ENCODE assay signal across 39 cellular contexts in genomic region chr15:27673766-27674445, GRCh38.
"Had no signal": no experiment of that assay in that cellular context is flagged by ENCODE, and none has a peak within 500 bp of the region (broad histone marks: within the 10 kb centered on the region; RNA-seq: fewer than 3 reads in every experiment).

No MANE protein-coding gene starts in this region.

- H3K36me3 ChIP-seq: adrenal gland, ascending aorta, brain microvascular endothelial cell, breast epithelium, cardiac muscle cell had no signal

- H3K27me3 ChIP-seq: adrenal gland, ascending aorta, body of pancreas, brain microvascular endothelial cell, breast epithelium, cardiac muscle cell had no signal

- H3K27ac ChIP-seq: adrenal gland, ascending aorta, body of pancreas, brain microvascular endothelial cell, breast epithelium, cardiac muscle cell had no signal

- H3K4me1 ChIP-seq: adrenal gland, ascending aorta, body of pancreas, breast epithelium had no signal

- H3K27ac Mint-ChIP-seq: activated naive CD4-positive, alpha-beta T cell treated with anti-CD3 and anti-CD28 coated beads for 36 hours; activated naive CD4-positive, alpha-beta T cell treated with anti-CD3 and anti-CD28 coated beads, Interleukin-2, amount 10 ng/mL, durations not matched to agents 7 days and 5 days; activated naive CD4-positive, alpha-beta T cell treated with anti-CD3 and anti-CD28 coated beads, Interleukin-2, amount 50 U/mL, for 24 hours; activated naive CD4-positive, alpha-beta T cell treated with anti-CD3 and anti-CD28 coated beads, Interleukin-2, amount 50 U/mL, for 72 hours; activated naive CD8-positive, alpha-beta T cell; activated naive CD8-positive, alpha-beta T cell treated with anti-CD3 and anti-CD28 coated beads for 36 hours; activated naive CD8-positive, alpha-beta T cell treated with anti-CD3 and anti-CD28 coated beads, Interleukin-2, amount 10 ng/mL, durations not matched to agents 7 days and 5 days; activated naive CD8-positive, alpha-beta T cell treated with anti-CD3 and anti-CD28 coated beads, Interleukin-2, amount 50 U/mL, for 24 hours; activated T-cell treated with anti-CD3 and anti-CD28 coated beads, Interleukin-2, amount 50 U/mL, for 24 hours; activated T-cell treated with anti-CD3 and anti-CD28 coated beads, Interleukin-2, amount 50 U/mL, for 72 hours; activated T-helper 1 cell treated with anti-CD3 and anti-CD28 coated beads, Interleukin-12 subunit alpha, Interleukin-12 subunit beta, Interleukin-2, Interleukin-4 antibody, amounts not matched to agents 30 ng/mL and 10 ng/mL and 1 ng/mL, durations not matched to agents 14 hours and 24 hours and 36 hours; activated T-helper 17 cell treated with anti-CD3 and anti-CD28 coated beads, Interleukin-2, amount 50 U/mL, for 72 hours; activated T-helper 2 cell treated with anti-CD3 and anti-CD28 coated beads, Interferon-gamma antibody, Interleukin-2, Interleukin-4, amounts not matched to agents 10 μg/mL and 5 μg/mL and 100 μg/mL, durations not matched to agents 14 hours and 24 hours and 36 hours; brain had no signal

- H3K4me3 ChIP-seq: adrenal gland, ascending aorta, body of pancreas, breast epithelium, cardiac muscle cell had no signal

- H3K9me3 ChIP-seq: adrenal gland, ascending aorta, body of pancreas, breast epithelium had no signal

- DNase-seq: activated effector memory CD4-positive, alpha-beta T cell treated with anti-CD3 and anti-CD28 coated beads, Interleukin-2, amount 50 U/mL, for 16 hours; activated effector memory CD4-positive, alpha-beta T cell treated with Interleukin-2 at 50 U/mL for 16 hours; activated gamma-delta T cell; activated gamma-delta T cell treated with Interleukin-2 at 50 U/mL for 16 hours; activated naive CD4-positive, alpha-beta T cell; activated naive CD4-positive, alpha-beta T cell treated with anti-CD3 and anti-CD28 coated beads for 36 hours; activated naive CD4-positive, alpha-beta T cell treated with anti-CD3 and anti-CD28 coated beads, Interleukin-2, amount 10 ng/mL, durations not matched to agents 7 days and 5 days; activated naive CD4-positive, alpha-beta T cell treated with anti-CD3 and anti-CD28 coated beads, Interleukin-2, amount 50 U/mL, for 16 hours; activated naive CD4-positive, alpha-beta T cell treated with Interleukin-2 at 50 U/mL for 16 hours; activated naive CD8-positive, alpha-beta T cell treated with anti-CD3 and anti-CD28 coated beads for 36 hours; activated naive CD8-positive, alpha-beta T cell treated with anti-CD3 and anti-CD28 coated beads, Interleukin-2, amount 10 ng/mL, durations not matched to agents 7 days and 5 days; activated naive CD8-positive, alpha-beta T cell treated with anti-CD3 and anti-CD28 coated beads, Interleukin-2, amount 50 U/mL, for 24 hours; activated T-cell treated with anti-CD3 and anti-CD28 coated beads for 4 hours; activated T-cell treated with anti-CD3 and anti-CD28 coated beads, Interleukin-2, amount 50 U/mL, for 1 hour; activated T-cell treated with anti-CD3 and anti-CD28 coated beads, Interleukin-2, amount 50 U/mL, for 24 hours; activated T-cell treated with anti-CD3 and anti-CD28 coated beads, Interleukin-2, amount 50 U/mL, for 4 hours; activated T-cell treated with anti-CD3 and anti-CD28 coated beads, Interleukin-2, amount 50 U/mL, for 48 hours; activated T-cell treated with anti-CD3 and anti-CD28 coated beads, Interleukin-2, amount 50 U/mL, for 72 hours; adrenal gland; amniotic stem cell; amygdala; anterior cingulate cortex; aorta; body of pancreas; brain microvascular endothelial cell; caudate nucleus; central memory CD4-positive, alpha-beta T cell; cerebellar nuclear complex had no signal

- H3K4me3 Mint-ChIP-seq: activated naive CD4-positive, alpha-beta T cell treated with anti-CD3 and anti-CD28 coated beads for 36 hours; activated naive CD4-positive, alpha-beta T cell treated with anti-CD3 and anti-CD28 coated beads, Interleukin-2, amount 10 ng/mL, durations not matched to agents 7 days and 5 days; activated naive CD4-positive, alpha-beta T cell treated with anti-CD3 and anti-CD28 coated beads, Interleukin-2, amount 50 U/mL, for 24 hours; activated naive CD8-positive, alpha-beta T cell; activated naive CD8-positive, alpha-beta T cell treated with anti-CD3 and anti-CD28 coated beads for 36 hours; activated naive CD8-positive, alpha-beta T cell treated with anti-CD3 and anti-CD28 coated beads, Interleukin-2, amount 10 ng/mL, durations not matched to agents 7 days and 5 days; activated naive CD8-positive, alpha-beta T cell treated with anti-CD3 and anti-CD28 coated beads, Interleukin-2, amount 50 U/mL, for 24 hours; activated T-cell treated with anti-CD3 and anti-CD28 coated beads, Interleukin-2, amount 50 U/mL, for 24 hours; activated T-cell treated with anti-CD3 and anti-CD28 coated beads, Interleukin-2, amount 50 U/mL, for 4 hours; activated T-cell treated with anti-CD3 and anti-CD28 coated beads, Interleukin-2, amount 50 U/mL, for 72 hours; activated T-helper 1 cell treated with anti-CD3 and anti-CD28 coated beads, Interleukin-12 subunit alpha, Interleukin-12 subunit beta, Interleukin-2, Interleukin-4 antibody, amounts not matched to agents 30 ng/mL and 10 ng/mL and 1 ng/mL, durations not matched to agents 14 hours and 24 hours and 36 hours; activated T-helper 17 cell treated with anti-CD3 and anti-CD28 coated beads, Interleukin-2, amount 50 U/mL, for 72 hours; brain; central memory CD8-positive, alpha-beta T cell had no signal

- H3K27me3 Mint-ChIP-seq: activated naive CD4-positive, alpha-beta T cell treated with anti-CD3 and anti-CD28 coated beads, Interleukin-2, amount 10 ng/mL, durations not matched to agents 7 days and 5 days; activated naive CD8-positive, alpha-beta T cell treated with anti-CD3 and anti-CD28 coated beads for 36 hours; activated naive CD8-positive, alpha-beta T cell treated with anti-CD3 and anti-CD28 coated beads, Interleukin-2, amount 10 ng/mL, durations not matched to agents 7 days and 5 days; activated naive CD8-positive, alpha-beta T cell treated with anti-CD3 and anti-CD28 coated beads, Interleukin-2, amount 50 U/mL, for 24 hours; activated T-cell treated with anti-CD3 and anti-CD28 coated beads, Interleukin-2, amount 50 U/mL, for 24 hours; activated T-helper 17 cell treated with anti-CD3 and anti-CD28 coated beads, Interleukin-2, amount 50 U/mL, for 72 hours; central memory CD8-positive, alpha-beta T cell had no signal

- H3K36me3 Mint-ChIP-seq: activated naive CD4-positive, alpha-beta T cell treated with anti-CD3 and anti-CD28 coated beads, Interleukin-2, amount 10 ng/mL, durations not matched to agents 7 days and 5 days; activated naive CD4-positive, alpha-beta T cell treated with anti-CD3 and anti-CD28 coated beads, Interleukin-2, amount 50 U/mL, for 24 hours; activated naive CD8-positive, alpha-beta T cell; activated naive CD8-positive, alpha-beta T cell treated with anti-CD3 and anti-CD28 coated beads for 36 hours; activated naive CD8-positive, alpha-beta T cell treated with anti-CD3 and anti-CD28 coated beads, Interleukin-2, amount 10 ng/mL, durations not matched to agents 7 days and 5 days; brain had no signal

- H3K4me1 Mint-ChIP-seq: activated naive CD4-positive, alpha-beta T cell treated with anti-CD3 and anti-CD28 coated beads, Interleukin-2, amount 10 ng/mL, durations not matched to agents 7 days and 5 days; activated naive CD4-positive, alpha-beta T cell treated with anti-CD3 and anti-CD28 coated beads, Interleukin-2, amount 50 U/mL, for 24 hours; activated naive CD8-positive, alpha-beta T cell treated with anti-CD3 and anti-CD28 coated beads for 36 hours; activated naive CD8-positive, alpha-beta T cell treated with anti-CD3 and anti-CD28 coated beads, Interleukin-2, amount 10 ng/mL, durations not matched to agents 7 days and 5 days; activated naive CD8-positive, alpha-beta T cell treated with anti-CD3 and anti-CD28 coated beads, Interleukin-2, amount 50 U/mL, for 24 hours; activated T-helper 17 cell treated with anti-CD3 and anti-CD28 coated beads, Interleukin-2, amount 50 U/mL, for 72 hours; central memory CD8-positive, alpha-beta T cell had no signal

- ATAC-seq: activated naive CD4-positive, alpha-beta T cell treated with anti-CD3 and anti-CD28 coated beads, Interleukin-2, amount 50 U/mL, for 72 hours; activated naive CD8-positive, alpha-beta T cell treated with anti-CD3 and anti-CD28 coated beads, Interleukin-2, amount 50 U/mL, for 24 hours; activated T-cell treated with anti-CD3 and anti-CD28 coated beads, Interleukin-2, amount 50 U/mL, for 4 hours; activated T-cell treated with anti-CD3 and anti-CD28 coated beads, Interleukin-2, amount 50 U/mL, for 72 hours; activated T-helper 17 cell treated with anti-CD3 and anti-CD28 coated beads, Interleukin-2, amount 50 U/mL, for 72 hours; body of pancreas had no signal

- H3K9me3 Mint-ChIP-seq: activated naive CD4-positive, alpha-beta T cell treated with anti-CD3 and anti-CD28 coated beads for 36 hours; activated T-cell treated with anti-CD3 and anti-CD28 coated beads, Interleukin-2, amount 50 U/mL, for 4 hours; activated T-helper 17 cell treated with anti-CD3 and anti-CD28 coated beads, Interleukin-2, amount 50 U/mL, for 72 hours had no signal
